Comparison of ENCODE assay signal across 13 cellular contexts in genomic region chr15:32723171-32723948, GRCh38. TPM values are rescaled to one million over a fixed set of nuclear protein-coding genes. Genes with fewer than 3 reads are reported as not detected.
DNase-seq lines count a peak whose midpoint lies in the region; ATAC-seq, FAIRE-seq and TF ChIP-seq lines count a peak whose summit lies in the region.
"Had no signal": no experiment of that assay in that cellular context is flagged by ENCODE, and none has a peak within 500 bp of the region (broad histone marks: within the 10 kb centered on the region; RNA-seq: fewer than 3 reads in every experiment).

No MANE protein-coding gene starts in this region.

- H3K4me3 ChIP-seq in GM06990 (replicated peaks; ENCODE audit: low read depth, low read length), result no peak overlapping the region
- H3K4me3 ChIP-seq in GM23338, result no peak overlapping the region
- H3K4me3 ChIP-seq in tibial artery, result no peak overlapping the region
- H3K4me3 ChIP-seq: BLaER1, thoracic aorta had no signal

- FAIRE-seq in D721Med (lab: Jason Lieb, UNC), result no peak

- no peaks in the 10 kb centered on the region; the same call in 1 of the 2 replicates for H3F3A ChIP-seq in GM23338 (replicated peaks; ENCODE audit: low read depth)

- H3K36me3 Mint-ChIP-seq in GM23338 (ENCODE audit: low read depth), result no peaks in the 10 kb centered on the region; the same call in 2 of the 3 replicates
- peaks cover 79% of the 10 kb centered on the region for H3K36me3 Mint-ChIP-seq in nephron progenitor cell (ENCODE audit: low read depth)

- no peak overlapping the region for H2AFZ ChIP-seq in GM23338

- H3K27me3 ChIP-seq in GM06990 (replicated peaks; ENCODE audit: control insufficient read depth, insufficient read depth, low read length), result no peaks in the 10 kb centered on the region; the same call in 1 of the 2 replicates
- H3K27me3 ChIP-seq in GM23338 (ENCODE audit: insufficient read depth), result peaks cover 45% of the 10 kb centered on the region
- H3K27me3 ChIP-seq in tibial artery, result peaks cover 0 to 30% of the 10 kb centered on the region in 2 donors

- H3K4me3 Mint-ChIP-seq in GM23338 (no peak overlapping the region), nephron progenitor cell (no peak overlapping the region)
- H3K4me3 Mint-ChIP-seq: T-helper 17 cell had no signal

- H3K27me3 Mint-ChIP-seq in GM23338 (ENCODE audit: insufficient read depth, low read depth, poor library complexity) (peaks cover 31% of the 10 kb centered on the region), nephron progenitor cell (ENCODE audit: low read depth, poor library complexity) (peaks cover 8% of the 10 kb centered on the region)

- intact Hi-C loops in tibial artery (cut with DNase I; ENCODE audit: low total_unique reads), result loop anchor here (5.0 kb wide), 1 partner anchor 1204 kb away; no protein-coding TSS in a partner anchor

- TF ChIP-seq CTCF in GM06990 (IDR thresholded peaks at IDR 0.05; ENCODE audit: insufficient read depth, low read length, poor library complexity, severe bottlenecking) (no peak), GM23338 (conservative IDR thresholded peaks at IDR 0.05; ENCODE audit: low read depth in 2 of 2) (no peak), tibial artery (IDR thresholded peaks at IDR 0.05) (no peak), D721Med (IDR thresholded peaks at IDR 0.05; ENCODE audit: insufficient read depth, missing control alignments) (no peak), nephron progenitor cell (IDR thresholded peaks at IDR 0.05) (no peak)

- H3K4me1 ChIP-seq in GM23338 (ENCODE audit: insufficient read depth) (peaks cover 11% of the 10 kb centered on the region), tibial artery (peaks cover 0 to 11% (median 9%) of the 10 kb centered on the region in 4 donors)

- H3K27ac Mint-ChIP-seq in GM23338 (no peak overlapping the region), nephron progenitor cell (no peak overlapping the region)
- H3K27ac Mint-ChIP-seq: T-helper 17 cell had no signal

- H3K9me2 ChIP-seq in GM23338 (ENCODE audit: insufficient read depth), result no peaks in the 10 kb centered on the region

- H3K36me3 ChIP-seq in GM06990 (ENCODE audit: control insufficient read depth, insufficient read depth, low read length) (no peaks in the 10 kb centered on the region), GM23338 (ENCODE audit: insufficient read depth) (no peaks in the 10 kb centered on the region), tibial artery (no peaks in the 10 kb centered on the region)
- H3K36me3 ChIP-seq: BLaER1, thoracic aorta had no signal

- H3K9me3 Mint-ChIP-seq in GM23338 (peaks cover 4% of the 10 kb centered on the region; the same call in 1 of the 3 replicates), nephron progenitor cell (peaks cover 59% of the 10 kb centered on the region)

- no peaks in the 10 kb centered on the region for H3K9me3 ChIP-seq in tibial artery

- no peaks in the 10 kb centered on the region for H3K79me2 ChIP-seq in GM23338 (replicated peaks; ENCODE audit: insufficient read depth)

- no peaks in the 10 kb centered on the region for H4K20me1 ChIP-seq in GM23338 (replicated peaks; ENCODE audit: insufficient read depth)

- ATAC-seq in GM19043 (IDR thresholded peaks at IDR 0.05; ENCODE audit: low read depth, unreplicated experiment) (peak; percentile 91), HG02623 (IDR thresholded peaks at IDR 0.05; ENCODE audit: unreplicated experiment) (peak; percentile 89), HG03457 (IDR thresholded peaks at IDR 0.05; ENCODE audit: unreplicated experiment) (peak; percentile 91), GM23338 (no peak)
- ATAC-seq: T-helper 17 cell had no signal

- H3K4me2 ChIP-seq in GM23338, result no peak overlapping the region
- H3K4me2 ChIP-seq: BLaER1 had no signal

- H3K27ac ChIP-seq in GM23338 (ENCODE audit: low read depth) (no peak overlapping the region), tibial artery (no peak overlapping the region)
- H3K27ac ChIP-seq: BLaER1, thoracic aorta had no signal

- DNase-seq in GM06990 (ENCODE audit: extremely low read depth, insufficient read length), result peak; percentile 32
- no peak for DNase-seq in GM23338 (ENCODE audit: low spot score)
- no peak for DNase-seq in tibial artery
- no peak for DNase-seq in D721Med (ENCODE audit: insufficient read length, low spot score)
- DNase-seq in nephron progenitor cell, result no peak
- DNase-seq: hypothalamus, NCI-H748 treated with DMSO at 0.1 percent for 48 hours, T-helper 17 cell had no signal

- H3K4me1 Mint-ChIP-seq in GM23338 (peaks cover 6% of the 10 kb centered on the region; the same call in 2 of the 3 replicates), nephron progenitor cell (peaks cover 44% of the 10 kb centered on the region)

TF ChIP-seq in GM23338, 12 proteins besides CTCF, POLR2A, EP300 and RAD21 (continues in another document):
- TF ChIP-seq ETS1 (IDR thresholded peaks at IDR 0.05) (no peak), JUNB (IDR thresholded peaks at IDR 0.05; ENCODE audit: unreplicated experiment) (no peak), POLR2AphosphoS5 (IDR thresholded peaks at IDR 0.05; ENCODE audit: low read depth) (no peak), REST (IDR thresholded peaks at IDR 0.05; ENCODE audit: unreplicated experiment) (no peak), EZH2phosphoT487 (IDR thresholded peaks at IDR 0.05; ENCODE audit: unreplicated experiment) (no peak), NANOG (IDR thresholded peaks at IDR 0.05; ENCODE audit: borderline replicate concordance) (no peak), EZH2 (IDR thresholded peaks at IDR 0.05; ENCODE audit: low read depth, unreplicated experiment) (no peak), ZNF114 (CRISPR knock-in tag; IDR thresholded peaks at IDR 0.05) (no peak), CREB1 (CRISPR knock-in tag; IDR thresholded peaks at IDR 0.05; ENCODE audit: low read depth) (no peak), ZNF331 (CRISPR knock-in tag; IDR thresholded peaks at IDR 0.05; ENCODE audit: low read depth) (no peak)

RNA-seq across cellular contexts. Expression of gene GREM1, which starts 5.6 kb away (rescaled TPM):
- 0.12 and 1.0 TPM in 2 replicates for total RNA-seq in GM23338 (2014; rRNA removed; shearing (Covaris generic))
- polyA plus RNA-seq in GM23338 (2016; fragmentation: Nextera tagmentation; extraction: Ambion mirVana), result 0.21 and 0.27 TPM in 2 replicates
- total RNA-seq: T-helper 17 cell had no signal
